ENCODE assay signal across 22 cellular contexts in the genomic region with DNA sequence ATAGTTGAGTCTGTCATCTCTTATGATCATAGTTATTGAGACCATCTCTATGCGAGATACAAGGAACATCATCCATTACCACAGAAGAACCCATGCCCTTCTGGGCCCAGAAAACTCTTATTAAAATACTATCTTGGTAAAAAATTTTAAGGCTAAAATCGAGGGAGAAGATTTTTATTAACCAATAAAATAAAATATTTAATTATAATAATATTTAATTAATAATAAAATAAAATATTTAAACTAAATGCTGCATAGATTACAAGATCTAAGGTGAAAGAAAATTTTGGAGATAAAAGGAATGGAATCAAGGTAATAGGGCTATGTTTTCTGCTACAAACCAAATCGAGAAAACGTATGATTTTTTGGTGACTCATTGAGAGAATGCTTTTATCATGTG.
"Had no signal": no experiment of that assay in that cellular context is flagged by ENCODE, and none has a peak within 500 bp of the region (broad histone marks: within the 10 kb centered on the region; RNA-seq: fewer than 3 reads in every experiment).

No MANE protein-coding gene starts in this region.

- DNase-seq: colonic mucosa; cortex of kidney; dermis blood vessel endothelial cell; dorsolateral prefrontal cortex; effector CD4-positive, alpha-beta T cell; effector CD8-positive, alpha-beta T cell; effector memory CD4-positive, alpha-beta T cell; effector memory CD8-positive, alpha-beta T cell; endodermal cell; erythroblast; esophagus squamous epithelium; foreskin fibroblast; foreskin keratinocyte; foreskin melanocyte; gastrocnemius medialis; glutamatergic neuron; head of caudate nucleus; heart left ventricle; heart right ventricle had no signal

- ATAC-seq: effector memory CD8-positive, alpha-beta T cell; esophagus mucosa; foreskin keratinocyte; gastrocnemius medialis; gastroesophageal sphincter; heart left ventricle; heart right ventricle had no signal

- H3K27me3 Mint-ChIP-seq: dendritic cell treated with granulocyte-macrophage colony-stimulating factor and Interleukin-4, amounts not matched to agents 40 ng/mL and 50 ng/mL, for 4 days; effector memory CD8-positive, alpha-beta T cell had no signal

- H3K27ac Mint-ChIP-seq: dendritic cell treated with granulocyte-macrophage colony-stimulating factor and Interleukin-4, amounts not matched to agents 40 ng/mL and 50 ng/mL, for 4 days; effector memory CD8-positive, alpha-beta T cell; endodermal cell had no signal

- H3K4me3 Mint-ChIP-seq: dendritic cell treated with granulocyte-macrophage colony-stimulating factor and Interleukin-4, amounts not matched to agents 40 ng/mL and 50 ng/mL, for 4 days; effector memory CD8-positive, alpha-beta T cell; endodermal cell had no signal
